12 cellular contexts compared by ENCODE assay signal in genomic region chr19:10756791-10757190, GRCh38. TPM values are rescaled to one million over a fixed set of nuclear protein-coding genes. Genes with fewer than 3 reads are reported as not detected.
A peak's percentile ranks its signal among the peaks of the same experiment; 100 is the strongest.
DNase-seq lines count a peak whose midpoint lies in the region; TF ChIP-seq lines count a peak whose summit lies in the region.
"Had no signal": no experiment of that assay in that cellular context is flagged by ENCODE, and none has a peak within 500 bp of the region (broad histone marks: within the 10 kb centered on the region; RNA-seq: fewer than 3 reads in every experiment).

No MANE protein-coding gene starts in this region.

- peak overlapping the region; percentile 83 for H3K27ac Mint-ChIP-seq in activated CD4-positive, alpha-beta T cell treated with anti-CD3 and anti-CD28 coated beads, Interleukin-2, amount 10 ng/mL, durations not matched to agents 7 days and 5 days
- peak overlapping the region; percentile 1 for H3K27ac Mint-ChIP-seq in dendritic cell treated with granulocyte-macrophage colony-stimulating factor and Interleukin-4, amounts not matched to agents 40 ng/mL and 50 ng/mL, for 4 days
- H3K27ac Mint-ChIP-seq in type B pancreatic cell = no peak overlapping the region

- H4K20me1 ChIP-seq in osteoblast (ENCODE audit: insufficient read depth, low read length) = peaks cover 54% of the 10 kb centered on the region

- no peak overlapping the region for H3K4me3 Mint-ChIP-seq in activated CD4-positive, alpha-beta T cell treated with anti-CD3 and anti-CD28 coated beads, Interleukin-2, amount 10 ng/mL, durations not matched to agents 7 days and 5 days
- H3K4me3 Mint-ChIP-seq in dendritic cell treated with granulocyte-macrophage colony-stimulating factor and Interleukin-4, amounts not matched to agents 40 ng/mL and 50 ng/mL, for 4 days = no peak overlapping the region
- H3K4me3 Mint-ChIP-seq in type B pancreatic cell = no peak overlapping the region

- H3K27ac ChIP-seq in osteoblast (ENCODE audit: low read depth, low read length) = no peak overlapping the region
- H3K27ac ChIP-seq: PC-9 had no signal

- no peak overlapping the region for H3K4me3 ChIP-seq in osteoblast (ENCODE audit: insufficient read depth, low read length)
- H3K4me3 ChIP-seq: PC-9 had no signal

- H3K79me2 ChIP-seq in osteoblast (ENCODE audit: insufficient read depth, low read length) = peaks cover 80% of the 10 kb centered on the region

- TF ChIP-seq CTCF in osteoblast (IDR thresholded peaks at IDR 0.05; ENCODE audit: extremely low read depth, low read depth, low read length) (no peak), type B pancreatic cell (conservative IDR thresholded peaks at IDR 0.05) (no peak)

- no peaks in the 10 kb centered on the region for H3K27me3 ChIP-seq in osteoblast (ENCODE audit: insufficient read depth, low read length)

- H3K4me2 ChIP-seq in osteoblast (ENCODE audit: insufficient read depth, low read length) = no peak overlapping the region
- H3K4me2 ChIP-seq: PC-9 had no signal

- POLR2A ChIA-PET in activated CD4-positive, alpha-beta T cell treated with anti-CD3 and anti-CD28 coated beads, Interleukin-2, amount 10 ng/mL, durations not matched to agents 7 days and 5 days (lab: Charles Lee) = no interaction called here

- H3K9me3 Mint-ChIP-seq in activated CD4-positive, alpha-beta T cell treated with anti-CD3 and anti-CD28 coated beads, Interleukin-2, amount 10 ng/mL, durations not matched to agents 7 days and 5 days = no peaks in the 10 kb centered on the region
- no peaks in the 10 kb centered on the region for H3K9me3 Mint-ChIP-seq in dendritic cell treated with granulocyte-macrophage colony-stimulating factor and Interleukin-4, amounts not matched to agents 40 ng/mL and 50 ng/mL, for 4 days
- no peaks in the 10 kb centered on the region for H3K9me3 Mint-ChIP-seq in type B pancreatic cell

- no peak for DNase-seq in activated CD4-positive, alpha-beta T cell treated with anti-CD3 and anti-CD28 coated beads, Interleukin-2, amount 10 ng/mL, durations not matched to agents 7 days and 5 days
- no peak for DNase-seq in activated CD4-positive, alpha-beta T cell treated with anti-CD3 and anti-CD28 coated beads, Interleukin-2, amount 50 U/mL, for 48 hours
- peak; percentile 12 for DNase-seq in NCI-H82 treated with DMSO at 0.1 percent for 48 hours (lab: John Stamatoyannopoulos, UW; ENCODE audit: unreplicated experiment)
- peak; percentile 63 for DNase-seq in osteoblast (ENCODE audit: insufficient read length, low spot score, missing footprints)
- DNase-seq in NOMO-1 treated with DMSO at 0.1 percent for 48 hours (lab: John Stamatoyannopoulos, UW; ENCODE audit: unreplicated experiment) = no peak
- DNase-seq in hepatic stellate cell (ENCODE audit: low spot score) = no peak
- DNase-seq in type B pancreatic cell (ENCODE audit: extremely low spot score, unreplicated experiment) = no peak
- DNase-seq: left ventricle myocardium superior, NCI-H187, NCI-H510A, PC-9 had no signal

- no peak overlapping the region for H2AFZ ChIP-seq in osteoblast (ENCODE audit: low read length)
- H2AFZ ChIP-seq: PC-9 had no signal

- peaks cover 88% of the 10 kb centered on the region for H3K4me1 Mint-ChIP-seq in activated CD4-positive, alpha-beta T cell treated with anti-CD3 and anti-CD28 coated beads, Interleukin-2, amount 10 ng/mL, durations not matched to agents 7 days and 5 days
- peaks cover 78% of the 10 kb centered on the region for H3K4me1 Mint-ChIP-seq in dendritic cell treated with granulocyte-macrophage colony-stimulating factor and Interleukin-4, amounts not matched to agents 40 ng/mL and 50 ng/mL, for 4 days (ENCODE audit: low read depth)
- H3K4me1 Mint-ChIP-seq in type B pancreatic cell (ENCODE audit: unreplicated experiment) = peaks cover 20% of the 10 kb centered on the region

- H3K9me3 ChIP-seq in osteoblast (ENCODE audit: low read depth, low read length) = no peaks in the 10 kb centered on the region

- no peaks in the 10 kb centered on the region for H3K27me3 Mint-ChIP-seq in activated CD4-positive, alpha-beta T cell treated with anti-CD3 and anti-CD28 coated beads, Interleukin-2, amount 10 ng/mL, durations not matched to agents 7 days and 5 days
- H3K27me3 Mint-ChIP-seq in dendritic cell treated with granulocyte-macrophage colony-stimulating factor and Interleukin-4, amounts not matched to agents 40 ng/mL and 50 ng/mL, for 4 days = no peaks in the 10 kb centered on the region
- H3K27me3 Mint-ChIP-seq in type B pancreatic cell = no peaks in the 10 kb centered on the region

- peaks cover 8% of the 10 kb centered on the region for H3K4me1 ChIP-seq in osteoblast (ENCODE audit: insufficient read depth, low read length)

- CTCF ChIA-PET in activated CD4-positive, alpha-beta T cell treated with anti-CD3 and anti-CD28 coated beads, Interleukin-2, amount 10 ng/mL, durations not matched to agents 7 days and 5 days (lab: Charles Lee) = interaction anchor here (0.9 to 3.6 kb wide), 5 partner anchors 10 to 40 kb away, joined by 3 to 19 read pairs (median 5); partner anchors contain the start of gene DNM2

- intact Hi-C loops in dendritic cell treated with granulocyte-macrophage colony-stimulating factor and Interleukin-4, amounts not matched to agents 40 ng/mL and 50 ng/mL, for 4 days (cut with micrococcal nuclease) = no loop called here

- peaks cover 7% of the 10 kb centered on the region for H3K36me3 ChIP-seq in osteoblast (ENCODE audit: insufficient read depth, low read length)

- peaks cover 47% of the 10 kb centered on the region for H3K36me3 Mint-ChIP-seq in activated CD4-positive, alpha-beta T cell treated with anti-CD3 and anti-CD28 coated beads, Interleukin-2, amount 10 ng/mL, durations not matched to agents 7 days and 5 days (ENCODE audit: low read depth)
- H3K36me3 Mint-ChIP-seq in dendritic cell treated with granulocyte-macrophage colony-stimulating factor and Interleukin-4, amounts not matched to agents 40 ng/mL and 50 ng/mL, for 4 days (ENCODE audit: low read depth) = peaks cover 44% of the 10 kb centered on the region
- peaks cover 10% of the 10 kb centered on the region for H3K36me3 Mint-ChIP-seq in type B pancreatic cell

RNA-seq across cellular contexts. Expression of gene DNM2, which starts 38.9 kb away (rescaled TPM):
- total RNA-seq in activated CD4-positive, alpha-beta T cell treated with anti-CD3 and anti-CD28 coated beads, Interleukin-2, amount 10 ng/mL, durations not matched to agents 7 days and 5 days = 100 to 1,000 TPM; 268 to 270 TPM
- total RNA-seq in osteoblast (89.6 and 102 TPM in 2 replicates), type B pancreatic cell (ENCODE audit: low replicate concordance) (119 and 123 TPM in 2 replicates)

RNA-seq across cellular contexts. Expression of gene QTRT1, which starts 55.6 kb away (rescaled TPM):
- total RNA-seq in activated CD4-positive, alpha-beta T cell treated with anti-CD3 and anti-CD28 coated beads, Interleukin-2, amount 10 ng/mL, durations not matched to agents 7 days and 5 days = 10 to 100 TPM; 39.9 to 43.8 TPM
- 34.0 and 36.5 TPM in 2 replicates for total RNA-seq in osteoblast
- total RNA-seq in type B pancreatic cell (ENCODE audit: low replicate concordance) = 39.2 and 67.7 TPM in 2 replicates

Comparison
In these comparisons a context has a peak if more than half of its experiments do, and no peak if none do; other contexts are left out.
1. DNase-seq: peak in NCI-H82 treated with DMSO at 0.1 percent for 48 hours (single experiment) and osteoblast (single experiment); none in activated CD4-positive, alpha-beta T cell treated with anti-CD3 and anti-CD28 coated beads, Interleukin-2, amount 10 ng/mL, durations not matched to agents 7 days and 5 days (single experiment), activated CD4-positive, alpha-beta T cell treated with anti-CD3 and anti-CD28 coated beads, Interleukin-2, amount 50 U/mL, for 48 hours (0 of 2), NOMO-1 treated with DMSO at 0.1 percent for 48 hours (single experiment), hepatic stellate cell (single experiment) and type B pancreatic cell (single experiment).